Comparison of ENCODE assay signal across 15 cellular contexts in the genomic region with DNA sequence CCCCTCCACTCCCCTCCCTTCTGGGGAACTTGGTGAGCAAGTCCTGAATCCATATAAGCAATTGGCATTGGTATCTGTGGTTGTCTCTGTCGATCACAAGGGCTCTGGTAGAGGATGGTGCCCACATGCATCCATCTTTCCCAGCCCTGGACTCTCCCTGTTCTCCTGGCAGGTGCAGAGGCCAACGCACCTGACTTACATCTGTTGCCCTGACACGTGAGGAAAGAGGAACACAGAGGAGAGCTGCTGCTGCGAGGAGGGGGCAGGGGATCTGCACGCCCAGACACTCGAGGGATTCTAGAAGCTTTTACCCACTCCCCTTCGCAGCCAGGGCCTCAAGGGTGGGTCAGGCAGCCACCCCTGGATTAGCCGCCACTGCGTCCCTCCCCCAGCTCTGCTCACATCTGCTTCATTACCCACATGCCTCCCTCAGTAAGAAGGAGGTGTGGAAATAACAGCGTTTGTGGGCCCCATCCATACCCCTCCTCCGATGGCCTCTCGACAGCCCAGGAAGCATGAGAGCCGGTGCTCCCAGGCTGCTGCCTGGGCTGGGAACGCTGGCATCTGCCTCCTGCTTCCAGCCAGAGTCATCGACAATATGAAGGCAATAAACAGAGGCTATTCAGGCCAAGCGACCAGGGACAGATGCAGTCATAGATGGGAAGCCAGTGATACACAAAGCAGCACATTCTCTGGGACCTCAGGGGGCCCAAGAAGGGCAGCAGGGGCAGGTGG. TPM values are rescaled to one million over a fixed set of nuclear protein-coding genes. Genes with fewer than 3 reads are reported as not detected.
DNase-seq lines count a peak whose midpoint lies in the region; FAIRE-seq and TF ChIP-seq lines count a peak whose summit lies in the region.
"Had no signal": no experiment of that assay in that cellular context is flagged by ENCODE, and none has a peak within 500 bp of the region (broad histone marks: within the 10 kb centered on the region; RNA-seq: fewer than 3 reads in every experiment).

No MANE protein-coding gene starts in this region.

- POLR2A ChIA-PET in HEK293T (lab: Yijun Ruan, JAX), result no interaction called here

- peak; percentile 72 for FAIRE-seq in GM12891 (lab: Jason Lieb, UNC)
- FAIRE-seq: G401.6 had no signal

- TF ChIP-seq CTCF in neural crest cell (conservative IDR thresholded peaks at IDR 0.05) (no peak), lower leg skin (IDR thresholded peaks at IDR 0.05) (no peak)

- intact Hi-C loops in lower leg skin (cut with DNase I; ENCODE audit: low total_unique reads), result no loop called here

- no peak overlapping the region for H3K4me3 ChIP-seq in lower leg skin (ENCODE audit: low read depth, poor library complexity, severe bottlenecking)
- H3K4me3 ChIP-seq: SJSA1, skin epidermis, testis had no signal

- WGBS in lower leg skin, 2 donors, result 67 to 76% methylated on average over 16 of the region's 16 CpGs

- peak overlapping the region; percentile 94 for H3K27ac Mint-ChIP-seq in neural crest cell (ENCODE audit: unreplicated experiment)

- no peak for DNase-seq in GM12891 (ENCODE audit: insufficient read length, low spot score)
- DNase-seq in NCI-H187 treated with DMSO at 0.1 percent for 48 hours (lab: John Stamatoyannopoulos, UW), result peak; percentile 66
- peak in 30 of 58 donors; percentile 4 to 68 (median 33) for DNase-seq in anterior cingulate cortex (lab: John Stamatoyannopoulos, UW)
- no peak for DNase-seq in neural crest cell (ENCODE audit: low read depth, low spot score)
- DNase-seq in lower leg skin (ENCODE audit: low spot score in 2 of 2), result no peak
- no peak for DNase-seq in occipital lobe (lab: John Stamatoyannopoulos, UW)
- no peak for DNase-seq in Kasumi-1 (lab: John Stamatoyannopoulos, UW)
- DNase-seq in HEK293T (ENCODE audit: extremely low spot score), result no peak
- DNase-seq: activated CD8-positive, alpha-beta memory T cell treated with anti-CD3 and anti-CD28 coated beads, Interleukin-2, amount 50 U/mL, for 4 hours; dermis blood vessel endothelial cell; testis had no signal

- H3K36me3 Mint-ChIP-seq in neural crest cell (ENCODE audit: low read depth), result peaks cover 2% of the 10 kb centered on the region

- CTCF ChIA-PET in HEK293T (lab: Yijun Ruan, JAX), result no interaction called here

- H3K9me3 Mint-ChIP-seq in neural crest cell, result no peaks in the 10 kb centered on the region

- peak overlapping the region; percentile 20 for H3K4me3 Mint-ChIP-seq in neural crest cell
- H3K4me3 Mint-ChIP-seq: CD14-positive monocyte had no signal

- no peaks in the 10 kb centered on the region for H3K27me3 Mint-ChIP-seq in neural crest cell (ENCODE audit: low read depth)

- H3K4me1 Mint-ChIP-seq in neural crest cell, result peaks cover 27% of the 10 kb centered on the region

- TF ChIP-seq POLR2A in GM12891 (IDR thresholded peaks at IDR 0.05; ENCODE audit: low read depth, low read length) (no peak), lower leg skin (IDR thresholded peaks at IDR 0.05) (no peak)

TF ChIP-seq in GM12891, 5 proteins besides CTCF, POLR2A, EP300 and RAD21:
- TF ChIP-seq PAX5 (IDR thresholded peaks at IDR 0.05; ENCODE audit: insufficient read depth, low read length, severe bottlenecking) (no peak), TAF1 (IDR thresholded peaks at IDR 0.05; ENCODE audit: low read depth, low read length) (no peak), SPI1 (IDR thresholded peaks at IDR 0.05; ENCODE audit: low read depth, low read length) (peak; percentile 42; the same call in 1 of the 2 replicates), POLR2AphosphoS5 (IDR thresholded peaks at IDR 0.05; ENCODE audit: low read depth, low read length) (no peak), POU2F2 (IDR thresholded peaks at IDR 0.05; ENCODE audit: low read depth, low read length) (no peak)

TF ChIP-seq in HEK293T, 16 proteins besides CTCF, POLR2A, EP300 and RAD21:
- TF ChIP-seq L3MBTL2 (conservative IDR thresholded peaks at IDR 0.05) (no peak), ZNF384 (IDR thresholded peaks at IDR 0.05) (no peak), FOXK2 (IDR thresholded peaks at IDR 0.05) (no peak), TARDBP (IDR thresholded peaks at IDR 0.05) (no peak), SUZ12 (IDR thresholded peaks at IDR 0.05) (no peak), FOXM1 (IDR thresholded peaks at IDR 0.05; ENCODE audit: borderline replicate concordance) (no peak), FOXA1 (IDR thresholded peaks at IDR 0.05) (no peak), HDGF (IDR thresholded peaks at IDR 0.05; ENCODE audit: borderline replicate concordance) (no peak)
- TF ChIP-seq, protein P1, sequence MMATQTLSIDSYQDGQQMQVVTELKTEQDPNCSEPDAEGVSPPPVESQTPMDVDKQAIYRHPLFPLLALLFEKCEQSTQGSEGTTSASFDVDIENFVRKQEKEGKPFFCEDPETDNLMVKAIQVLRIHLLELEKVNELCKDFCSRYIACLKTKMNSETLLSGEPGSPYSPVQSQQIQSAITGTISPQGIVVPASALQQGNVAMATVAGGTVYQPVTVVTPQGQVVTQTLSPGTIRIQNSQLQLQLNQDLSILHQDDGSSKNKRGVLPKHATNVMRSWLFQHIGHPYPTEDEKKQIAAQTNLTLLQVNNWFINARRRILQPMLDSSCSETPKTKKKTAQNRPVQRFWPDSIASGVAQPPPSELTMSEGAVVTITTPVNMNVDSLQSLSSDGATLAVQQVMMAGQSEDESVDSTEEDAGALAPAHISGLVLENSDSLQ (IDR thresholded peaks at IDR 0.05), result no peak

RNA-seq across cellular contexts. Expression of a gene that starts 56.5 kb away (rescaled TPM):
- 68.9 TPM for polyA plus RNA-seq in GM12891 (2012; ENCODE audit: low read depth, missing spikeins)
- 79.2 and 85.6 TPM in 2 replicates for total RNA-seq in neural crest cell
- total RNA-seq in lower leg skin, result 10 to 100 TPM; 28.9 to 72.1 (median 47.9) TPM
- total RNA-seq in occipital lobe, result 113 TPM

Comparison
In these comparisons a context has a peak if more than half of its experiments do, and no peak if none do; other contexts are left out.
1. DNase-seq: peak in NCI-H187 treated with DMSO at 0.1 percent for 48 hours (single experiment) and anterior cingulate cortex (30 of 58); none in GM12891 (single experiment), neural crest cell (single experiment), lower leg skin (0 of 2), occipital lobe (single experiment), Kasumi-1 (0 of 2) and HEK293T (single experiment).